23 cellular contexts compared by ENCODE assay signal in the genomic region with DNA sequence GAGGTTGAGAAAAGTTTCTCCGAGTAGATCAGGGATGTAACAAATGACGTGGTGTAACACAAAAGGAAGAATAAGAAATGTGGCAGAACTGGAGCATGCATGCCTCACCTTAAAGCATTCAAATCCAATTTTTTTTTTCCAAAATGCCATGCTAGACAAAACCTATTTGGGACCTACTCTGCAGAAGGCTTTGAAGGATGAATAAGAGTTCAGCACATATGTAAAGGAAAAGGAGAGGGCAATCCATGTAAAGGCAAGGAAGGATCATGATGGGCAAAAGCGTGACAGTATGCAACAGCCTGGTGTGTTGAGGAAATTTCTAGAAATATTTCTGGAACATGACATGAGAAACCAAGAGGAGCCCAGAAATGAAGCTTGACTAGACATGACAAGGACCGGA.
"Had no signal": no experiment of that assay in that cellular context is flagged by ENCODE, and none has a peak within 500 bp of the region (broad histone marks: within the 10 kb centered on the region; RNA-seq: fewer than 3 reads in every experiment).

No MANE protein-coding gene starts in this region.

- H3K4me3 ChIP-seq: heart left ventricle, pancreas, psoas muscle, right atrium auricular region, spleen, thyroid gland, upper lobe of right lung had no signal

- H3K27ac ChIP-seq: epithelial cell of prostate, heart left ventricle, pancreas, psoas muscle, right atrium auricular region, thyroid gland, upper lobe of right lung had no signal

- H3K4me3 Mint-ChIP-seq: activated B cell treated with CpG ODN at 0.5 μM for 24 hours; activated CD4-positive, alpha-beta memory T cell treated with anti-CD3 and anti-CD28 coated beads for 36 hours; activated CD4-positive, alpha-beta T cell treated with anti-CD3 and anti-CD28 coated beads for 36 hours; activated CD8-positive, alpha-beta memory T cell treated with anti-CD3 and anti-CD28 coated beads, Interleukin-2, amount 10 ng/mL, durations not matched to agents 7 days and 5 days; activated naive CD4-positive, alpha-beta T cell treated with anti-CD3 and anti-CD28 coated beads, Interleukin-2, amount 10 ng/mL, durations not matched to agents 7 days and 5 days; brain; nephron progenitor cell had no signal

- H3K27me3 Mint-ChIP-seq: activated B cell treated with CpG ODN at 0.5 μM for 24 hours; activated CD4-positive, alpha-beta memory T cell treated with anti-CD3 and anti-CD28 coated beads for 36 hours; activated CD4-positive, alpha-beta T cell treated with anti-CD3 and anti-CD28 coated beads for 36 hours; activated CD8-positive, alpha-beta memory T cell treated with anti-CD3 and anti-CD28 coated beads, Interleukin-2, amount 10 ng/mL, durations not matched to agents 7 days and 5 days; activated naive CD4-positive, alpha-beta T cell treated with anti-CD3 and anti-CD28 coated beads, Interleukin-2, amount 10 ng/mL, durations not matched to agents 7 days and 5 days had no signal

- DNase-seq: activated B cell treated with CpG ODN at 0.5 μM for 24 hours; activated CD4-positive, alpha-beta memory T cell treated with anti-CD3 and anti-CD28 coated beads for 36 hours; activated CD4-positive, alpha-beta T cell treated with anti-CD3 and anti-CD28 coated beads for 36 hours; activated CD8-positive, alpha-beta memory T cell treated with anti-CD3 and anti-CD28 coated beads, Interleukin-2, amount 10 ng/mL, durations not matched to agents 7 days and 5 days; activated naive CD4-positive, alpha-beta T cell treated with anti-CD3 and anti-CD28 coated beads, Interleukin-2, amount 10 ng/mL, durations not matched to agents 7 days and 5 days; activated T-cell treated with anti-CD3 and anti-CD28 coated beads, Interleukin-2, amount 50 U/mL, for 1 hour; aorta; heart left ventricle; islet precursor cell; left cardiac atrium; midbrain; nephron progenitor cell; pancreas; psoas muscle; spleen; stimulated activated CD4-positive, alpha-beta T cell treated with anti-CD3 and anti-CD28 coated beads, Interleukin-4, amount 100 ng/mL, for 1 hour; stimulated activated naive CD8-positive, alpha-beta T cell treated with anti-CD3 and anti-CD28 coated beads, Interleukin-15, Interleukin-2, amounts not matched to agents 100 U/mL and 50 U/mL, for 24 hours; T1000; thyroid gland; upper lobe of right lung had no signal

- H3K4me1 ChIP-seq: pancreas, upper lobe of right lung had no signal

- ATAC-seq: activated CD4-positive, alpha-beta T cell treated with anti-CD3 and anti-CD28 coated beads for 36 hours; activated CD8-positive, alpha-beta memory T cell treated with anti-CD3 and anti-CD28 coated beads, Interleukin-2, amount 10 ng/mL, durations not matched to agents 7 days and 5 days; heart left ventricle; left cardiac atrium; pancreas; psoas muscle; stimulated activated naive CD8-positive, alpha-beta T cell treated with anti-CD3 and anti-CD28 coated beads, Interleukin-15, Interleukin-2, amounts not matched to agents 100 U/mL and 50 U/mL, for 24 hours; upper lobe of right lung had no signal

- H3K27me3 ChIP-seq: heart left ventricle, pancreas, right atrium auricular region, spleen, thyroid gland, upper lobe of right lung had no signal

- H3K27ac Mint-ChIP-seq: activated B cell treated with CpG ODN at 0.5 μM for 24 hours; activated CD4-positive, alpha-beta memory T cell treated with anti-CD3 and anti-CD28 coated beads for 36 hours; activated CD8-positive, alpha-beta memory T cell treated with anti-CD3 and anti-CD28 coated beads, Interleukin-2, amount 10 ng/mL, durations not matched to agents 7 days and 5 days; activated naive CD4-positive, alpha-beta T cell treated with anti-CD3 and anti-CD28 coated beads, Interleukin-2, amount 10 ng/mL, durations not matched to agents 7 days and 5 days; brain; nephron progenitor cell had no signal

- H3K9me3 ChIP-seq: heart left ventricle, pancreas, psoas muscle, right atrium auricular region, thyroid gland, upper lobe of right lung had no signal

- H3K36me3 ChIP-seq: pancreas, right atrium auricular region, thyroid gland had no signal
